In the genomic region with DNA sequence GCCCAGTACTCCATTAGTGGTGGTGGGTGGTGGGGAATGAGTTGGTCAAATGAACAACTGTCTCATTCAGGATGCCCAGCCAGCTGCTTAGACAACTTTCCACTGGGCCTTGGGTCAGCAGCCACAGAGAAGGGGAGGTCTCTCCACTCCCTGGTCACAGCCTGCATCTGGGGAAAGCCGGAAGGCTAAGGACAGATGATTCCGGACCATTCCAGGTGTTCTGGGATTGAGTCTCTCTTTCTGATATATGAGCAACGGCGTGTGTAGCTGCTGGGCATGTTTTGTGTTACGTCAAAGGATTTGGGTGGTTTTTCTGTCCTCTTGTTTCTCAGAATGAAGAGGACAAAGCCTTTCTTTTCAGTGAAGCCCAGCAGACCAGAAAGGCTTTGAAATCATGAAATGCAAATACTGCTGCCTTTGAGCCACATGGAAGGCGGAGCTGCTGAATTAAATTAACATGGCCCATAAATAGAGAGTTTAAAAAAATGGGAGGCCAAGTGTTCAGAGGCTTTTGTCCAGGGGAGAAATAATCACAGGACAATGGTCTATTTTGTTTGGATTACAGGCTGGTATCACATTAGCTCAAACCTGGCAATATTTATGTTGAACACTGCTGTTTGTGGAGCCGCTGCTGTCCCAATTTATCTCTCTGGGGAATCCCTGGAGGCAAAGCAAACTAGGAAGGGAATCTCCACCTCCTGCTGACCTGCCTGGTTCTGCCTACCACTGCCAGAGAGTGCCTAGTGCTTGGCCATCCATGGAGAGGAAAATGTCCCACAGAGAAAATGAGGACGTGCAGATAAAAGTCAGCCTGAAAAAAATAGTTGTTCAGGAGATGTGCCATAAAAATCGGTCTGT, we compare ENCODE assay signal across 10 cellular contexts.
DNase-seq lines count a peak whose midpoint lies in the region; ATAC-seq and TF ChIP-seq lines count a peak whose summit lies in the region.
"Had no signal": no experiment of that assay in that cellular context is flagged by ENCODE, and none has a peak within 500 bp of the region (broad histone marks: within the 10 kb centered on the region; RNA-seq: fewer than 3 reads in every experiment).

No MANE protein-coding gene starts in this region.

- TF ChIP-seq CTCF in GM06990 (IDR thresholded peaks at IDR 0.05; ENCODE audit: insufficient read depth, low read length, poor library complexity, severe bottlenecking) = no peak

- ATAC-seq in GM21390 (IDR thresholded peaks at IDR 0.05; ENCODE audit: unreplicated experiment) (peak; percentile 81), HG03460 (IDR thresholded peaks at IDR 0.05; ENCODE audit: unreplicated experiment) (peak; percentile 67), esophagus mucosa (no peak)

- DNase-seq in GM06990 (ENCODE audit: extremely low read depth, insufficient read length) = peak; percentile 64
- DNase-seq in foreskin melanocyte = peak; percentile 79
- DNase-seq in AG08396 (ENCODE audit: low spot score) = no peak
- no peak for DNase-seq in glomerular visceral epithelial cell (ENCODE audit: extremely low spot score)
- DNase-seq in MV-4-11 (lab: John Stamatoyannopoulos, UW) = no peak
- DNase-seq: IMR-90, T-helper 9 cell had no signal

- H3K36me3 ChIP-seq in GM06990 (ENCODE audit: control insufficient read depth, insufficient read depth, low read length) = no peaks in the 10 kb centered on the region

- no peaks in the 10 kb centered on the region for H3K27me3 ChIP-seq in GM06990 (replicated peaks; ENCODE audit: control insufficient read depth, insufficient read depth, low read length)

- H3K4me3 ChIP-seq in GM06990 (replicated peaks; ENCODE audit: low read depth, low read length) = no peak overlapping the region

Comparison
In these comparisons a context has a peak if more than half of its experiments do, and no peak if none do; other contexts are left out.
1. DNase-seq: peak in GM06990 (single experiment) and foreskin melanocyte (single experiment); none in AG08396 (single experiment), glomerular visceral epithelial cell (single experiment) and MV-4-11 (single experiment).